Comparison of ENCODE assay signal across 9 cellular contexts in the genomic region with DNA sequence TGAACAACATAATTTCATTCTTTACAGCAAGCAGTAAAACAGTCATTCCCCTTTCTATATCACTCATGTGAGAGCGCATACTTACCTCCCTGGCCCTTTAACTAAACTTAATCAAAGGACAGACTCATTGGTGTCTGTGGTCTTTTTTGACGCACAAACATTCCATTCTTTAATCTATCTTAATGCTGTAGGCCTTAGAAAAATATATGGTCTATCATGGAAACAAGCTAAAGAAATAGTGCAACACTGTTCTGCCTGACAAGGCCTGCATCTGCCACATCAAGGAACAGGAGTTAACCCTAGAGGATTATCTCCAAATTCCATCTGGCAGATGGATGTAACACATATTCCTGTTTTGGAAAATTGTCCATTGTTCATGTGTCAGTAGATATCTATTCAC.
"Had no signal": no experiment of that assay in that cellular context is flagged by ENCODE, and none has a peak within 500 bp of the region (broad histone marks: within the 10 kb centered on the region; RNA-seq: fewer than 3 reads in every experiment).

No MANE protein-coding gene starts in this region.

- H3K36me3 ChIP-seq: HAP-1 had no signal

- H3K9ac ChIP-seq: GM23248 had no signal

- FAIRE-seq: HepG2, K562 had no signal

- H3K4me3 ChIP-seq: GM23248, HAP-1, K562 had no signal

- H2AFZ ChIP-seq: GM23248 had no signal

- H3K27ac ChIP-seq: GM23248, HL-60 had no signal

- H3K4me1 ChIP-seq: HAP-1 had no signal

- H3K9me3 ChIP-seq: HAP-1 had no signal

- DNase-seq: GM23248, GOT3, H7, HFFc6, IMR-90 had no signal
